In the genomic region with DNA sequence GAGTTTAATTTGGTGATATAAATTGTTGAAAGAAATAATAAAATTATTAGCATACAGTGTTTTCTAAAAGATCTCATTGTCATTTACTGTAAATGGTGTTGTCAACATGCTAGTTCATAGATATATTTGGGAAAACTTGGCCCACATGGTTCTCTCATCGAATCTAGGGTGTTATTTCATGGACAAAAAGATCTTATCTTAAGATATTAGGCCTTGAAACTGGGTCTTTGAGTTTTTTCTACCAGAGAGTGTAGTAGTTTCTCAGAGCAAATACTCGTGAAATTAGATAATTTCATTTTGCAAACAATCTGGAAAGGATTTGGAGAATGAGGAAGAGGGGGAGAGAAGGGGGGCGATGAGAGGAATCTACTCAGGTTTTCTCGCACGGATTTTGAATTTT, we compare ENCODE assay signal across 9 cellular contexts.
"Had no signal": no experiment of that assay in that cellular context is flagged by ENCODE, and none has a peak within 500 bp of the region (broad histone marks: within the 10 kb centered on the region; RNA-seq: fewer than 3 reads in every experiment).

No MANE protein-coding gene starts in this region.

- DNase-seq: GM23248, GOT3, H7, H9, HCEC 1CT, HFFc6 had no signal

- H3K27ac ChIP-seq: GM23248 had no signal

- H3K9me3 Mint-ChIP-seq: GM23338, H9, HFFc6 had no signal

- H3K4me2 ChIP-seq: GM23338 had no signal

- H3K4me3 ChIP-seq: GM23248, GM23338, HAP-1 had no signal

- H3K36me3 ChIP-seq: HAP-1 had no signal

- H3K9me3 ChIP-seq: HAP-1 had no signal

- ATAC-seq: GM23338, HCT116 had no signal

- H3K9ac ChIP-seq: GM23248 had no signal

- H3K4me1 ChIP-seq: HAP-1 had no signal

- H3K27ac Mint-ChIP-seq: GM23338, H9, HFFc6 had no signal

- H3K4me3 Mint-ChIP-seq: GM23338, H9, HFFc6 had no signal

- H2AFZ ChIP-seq: GM23248, GM23338 had no signal
